2 cellular contexts compared by ENCODE assay signal in the genomic region with DNA sequence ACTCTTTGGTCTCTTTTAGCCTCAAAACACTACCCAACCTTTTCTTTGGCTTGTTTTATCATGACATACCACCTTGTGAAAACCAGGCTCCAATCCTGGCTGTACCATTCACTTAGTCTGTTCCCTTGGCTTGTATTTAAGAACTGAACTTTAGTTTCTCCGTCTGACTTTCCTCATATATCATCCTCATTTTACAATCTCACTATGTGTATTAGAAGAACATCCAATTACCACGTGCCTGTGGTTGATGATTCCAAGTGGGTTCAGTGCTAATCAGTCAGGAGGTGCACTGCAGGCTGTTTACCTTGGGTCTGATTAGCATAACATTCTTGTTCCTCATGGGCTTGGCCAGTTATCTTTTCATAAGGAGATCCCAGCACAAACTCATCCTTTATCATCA.
TF ChIP-seq lines count a peak whose summit lies in the region.

No MANE protein-coding gene starts in this region.

TF ChIP-seq in SK-N-SH, 30 proteins besides CTCF, POLR2A, EP300 and RAD21 (continued from another document):
- TF ChIP-seq, protein P1, sequence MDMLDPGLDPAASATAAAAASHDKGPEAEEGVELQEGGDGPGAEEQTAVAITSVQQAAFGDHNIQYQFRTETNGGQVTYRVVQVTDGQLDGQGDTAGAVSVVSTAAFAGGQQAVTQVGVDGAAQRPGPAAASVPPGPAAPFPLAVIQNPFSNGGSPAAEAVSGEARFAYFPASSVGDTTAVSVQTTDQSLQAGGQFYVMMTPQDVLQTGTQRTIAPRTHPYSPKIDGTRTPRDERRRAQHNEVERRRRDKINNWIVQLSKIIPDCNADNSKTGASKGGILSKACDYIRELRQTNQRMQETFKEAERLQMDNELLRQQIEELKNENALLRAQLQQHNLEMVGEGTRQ (IDR thresholded peaks at IDR 0.05; ENCODE audit: borderline replicate concordance, low read depth, low read length): no peak
- TF ChIP-seq TCF12 (IDR thresholded peaks at IDR 0.05) (no peak), RFX5 (IDR thresholded peaks at IDR 0.05; ENCODE audit: low read length) (no peak), SIN3A (IDR thresholded peaks at IDR 0.05; ENCODE audit: borderline replicate concordance, low read depth, low read length) (no peak), ELF1 (IDR thresholded peaks at IDR 0.05) (no peak), TEAD4 (IDR thresholded peaks at IDR 0.05; ENCODE audit: borderline replicate concordance, insufficient read depth) (no peak), POLR2AphosphoS5 (IDR thresholded peaks at IDR 0.05; ENCODE audit: low read depth, low read length) (no peak)
- TF ChIP-seq, protein P2, sequence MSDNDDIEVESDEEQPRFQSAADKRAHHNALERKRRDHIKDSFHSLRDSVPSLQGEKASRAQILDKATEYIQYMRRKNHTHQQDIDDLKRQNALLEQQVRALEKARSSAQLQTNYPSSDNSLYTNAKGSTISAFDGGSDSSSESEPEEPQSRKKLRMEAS (IDR thresholded peaks at IDR 0.05; ENCODE audit: low read depth): no peak
- TF ChIP-seq, protein P3, sequence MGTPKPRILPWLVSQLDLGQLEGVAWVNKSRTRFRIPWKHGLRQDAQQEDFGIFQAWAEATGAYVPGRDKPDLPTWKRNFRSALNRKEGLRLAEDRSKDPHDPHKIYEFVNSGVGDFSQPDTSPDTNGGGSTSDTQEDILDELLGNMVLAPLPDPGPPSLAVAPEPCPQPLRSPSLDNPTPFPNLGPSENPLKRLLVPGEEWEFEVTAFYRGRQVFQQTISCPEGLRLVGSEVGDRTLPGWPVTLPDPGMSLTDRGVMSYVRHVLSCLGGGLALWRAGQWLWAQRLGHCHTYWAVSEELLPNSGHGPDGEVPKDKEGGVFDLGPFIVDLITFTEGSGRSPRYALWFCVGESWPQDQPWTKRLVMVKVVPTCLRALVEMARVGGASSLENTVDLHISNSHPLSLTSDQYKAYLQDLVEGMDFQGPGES (IDR thresholded peaks at IDR 0.05; ENCODE audit: low read depth, low read length): no peak
- TF ChIP-seq, protein P4, sequence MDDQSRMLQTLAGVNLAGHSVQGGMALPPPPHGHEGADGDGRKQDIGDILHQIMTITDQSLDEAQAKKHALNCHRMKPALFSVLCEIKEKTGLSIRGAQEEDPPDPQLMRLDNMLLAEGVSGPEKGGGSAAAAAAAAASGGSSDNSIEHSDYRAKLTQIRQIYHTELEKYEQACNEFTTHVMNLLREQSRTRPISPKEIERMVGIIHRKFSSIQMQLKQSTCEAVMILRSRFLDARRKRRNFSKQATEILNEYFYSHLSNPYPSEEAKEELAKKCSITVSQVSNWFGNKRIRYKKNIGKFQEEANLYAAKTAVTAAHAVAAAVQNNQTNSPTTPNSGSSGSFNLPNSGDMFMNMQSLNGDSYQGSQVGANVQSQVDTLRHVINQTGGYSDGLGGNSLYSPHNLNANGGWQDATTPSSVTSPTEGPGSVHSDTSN (IDR thresholded peaks at IDR 0.05): no peak
- TF ChIP-seq, protein P5, sequence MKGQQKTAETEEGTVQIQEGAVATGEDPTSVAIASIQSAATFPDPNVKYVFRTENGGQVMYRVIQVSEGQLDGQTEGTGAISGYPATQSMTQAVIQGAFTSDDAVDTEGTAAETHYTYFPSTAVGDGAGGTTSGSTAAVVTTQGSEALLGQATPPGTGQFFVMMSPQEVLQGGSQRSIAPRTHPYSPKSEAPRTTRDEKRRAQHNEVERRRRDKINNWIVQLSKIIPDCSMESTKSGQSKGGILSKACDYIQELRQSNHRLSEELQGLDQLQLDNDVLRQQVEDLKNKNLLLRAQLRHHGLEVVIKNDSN (IDR thresholded peaks at IDR 0.05; ENCODE audit: borderline replicate concordance, low read depth): no peak

TF ChIP-seq in SK-N-SH treated with all-trans-retinoic acid at 6 μM for 48 hours, 23 proteins besides CTCF, POLR2A, EP300 and RAD21 (continued from another document):
- TF ChIP-seq, protein P6, sequence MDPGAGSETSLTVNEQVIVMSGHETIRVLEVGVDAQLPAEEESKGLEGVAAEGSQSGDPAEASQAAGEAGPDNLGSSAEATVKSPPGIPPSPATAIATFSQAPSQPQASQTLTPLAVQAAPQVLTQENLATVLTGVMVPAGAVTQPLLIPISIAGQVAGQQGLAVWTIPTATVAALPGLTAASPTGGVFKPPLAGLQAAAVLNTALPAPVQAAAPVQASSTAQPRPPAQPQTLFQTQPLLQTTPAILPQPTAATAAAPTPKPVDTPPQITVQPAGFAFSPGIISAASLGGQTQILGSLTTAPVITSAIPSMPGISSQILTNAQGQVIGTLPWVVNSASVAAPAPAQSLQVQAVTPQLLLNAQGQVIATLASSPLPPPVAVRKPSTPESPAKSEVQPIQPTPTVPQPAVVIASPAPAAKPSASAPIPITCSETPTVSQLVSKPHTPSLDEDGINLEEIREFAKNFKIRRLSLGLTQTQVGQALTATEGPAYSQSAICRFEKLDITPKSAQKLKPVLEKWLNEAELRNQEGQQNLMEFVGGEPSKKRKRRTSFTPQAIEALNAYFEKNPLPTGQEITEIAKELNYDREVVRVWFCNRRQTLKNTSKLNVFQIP (CRISPR knock-in tag; IDR thresholded peaks at IDR 0.05; ENCODE audit: borderline replicate concordance, low read depth): no peak
- no peak for TF ChIP-seq ZNF8 (CRISPR knock-in tag; IDR thresholded peaks at IDR 0.05)
- TF ChIP-seq CSDC2 (CRISPR knock-in tag; IDR thresholded peaks at IDR 0.05): no peak
- no peak for TF ChIP-seq BACH2 (CRISPR knock-in tag; IDR thresholded peaks at IDR 0.05; ENCODE audit: borderline replicate concordance)
- TF ChIP-seq, protein P7, sequence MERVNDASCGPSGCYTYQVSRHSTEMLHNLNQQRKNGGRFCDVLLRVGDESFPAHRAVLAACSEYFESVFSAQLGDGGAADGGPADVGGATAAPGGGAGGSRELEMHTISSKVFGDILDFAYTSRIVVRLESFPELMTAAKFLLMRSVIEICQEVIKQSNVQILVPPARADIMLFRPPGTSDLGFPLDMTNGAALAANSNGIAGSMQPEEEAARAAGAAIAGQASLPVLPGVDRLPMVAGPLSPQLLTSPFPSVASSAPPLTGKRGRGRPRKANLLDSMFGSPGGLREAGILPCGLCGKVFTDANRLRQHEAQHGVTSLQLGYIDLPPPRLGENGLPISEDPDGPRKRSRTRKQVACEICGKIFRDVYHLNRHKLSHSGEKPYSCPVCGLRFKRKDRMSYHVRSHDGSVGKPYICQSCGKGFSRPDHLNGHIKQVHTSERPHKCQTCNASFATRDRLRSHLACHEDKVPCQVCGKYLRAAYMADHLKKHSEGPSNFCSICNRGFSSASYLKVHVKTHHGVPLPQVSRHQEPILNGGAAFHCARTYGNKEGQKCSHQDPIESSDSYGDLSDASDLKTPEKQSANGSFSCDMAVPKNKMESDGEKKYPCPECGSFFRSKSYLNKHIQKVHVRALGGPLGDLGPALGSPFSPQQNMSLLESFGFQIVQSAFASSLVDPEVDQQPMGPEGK (CRISPR knock-in tag; IDR thresholded peaks at IDR 0.05; ENCODE audit: borderline replicate concordance): no peak
- TF ChIP-seq, protein P8, sequence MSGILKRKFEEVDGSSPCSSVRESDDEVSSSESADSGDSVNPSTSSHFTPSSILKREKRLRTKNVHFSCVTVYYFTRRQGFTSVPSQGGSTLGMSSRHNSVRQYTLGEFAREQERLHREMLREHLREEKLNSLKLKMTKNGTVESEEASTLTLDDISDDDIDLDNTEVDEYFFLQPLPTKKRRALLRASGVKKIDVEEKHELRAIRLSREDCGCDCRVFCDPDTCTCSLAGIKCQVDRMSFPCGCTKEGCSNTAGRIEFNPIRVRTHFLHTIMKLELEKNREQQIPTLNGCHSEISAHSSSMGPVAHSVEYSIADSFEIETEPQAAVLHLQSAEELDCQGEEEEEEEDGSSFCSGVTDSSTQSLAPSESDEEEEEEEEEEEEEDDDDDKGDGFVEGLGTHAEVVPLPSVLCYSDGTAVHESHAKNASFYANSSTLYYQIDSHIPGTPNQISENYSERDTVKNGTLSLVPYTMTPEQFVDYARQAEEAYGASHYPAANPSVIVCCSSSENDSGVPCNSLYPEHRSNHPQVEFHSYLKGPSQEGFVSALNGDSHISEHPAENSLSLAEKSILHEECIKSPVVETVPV (CRISPR knock-in tag; IDR thresholded peaks at IDR 0.05): no peak
- no peak for TF ChIP-seq ZC3H10 (CRISPR knock-in tag; IDR thresholded peaks at IDR 0.05)
- TF ChIP-seq GLIS3 (CRISPR knock-in tag; IDR thresholded peaks at IDR 0.05): no peak
